In genomic region chr6:1553562-1554088, GRCh38 we compare ENCODE assay signal across 14 cellular contexts. TPM values are rescaled to one million over a fixed set of nuclear protein-coding genes. Genes with fewer than 3 reads are reported as not detected.
DNase-seq lines count a peak whose midpoint lies in the region; ATAC-seq, FAIRE-seq and TF ChIP-seq lines count a peak whose summit lies in the region.
"Had no signal": no experiment of that assay in that cellular context is flagged by ENCODE, and none has a peak within 500 bp of the region (broad histone marks: within the 10 kb centered on the region; RNA-seq: fewer than 3 reads in every experiment).

No MANE protein-coding gene starts in this region.

- FAIRE-seq in GM12891 (lab: Jason Lieb, UNC), result no peak

- H3K36me3 Mint-ChIP-seq in activated CD4-positive, alpha-beta T cell treated with anti-CD3 and anti-CD28 coated beads, Interleukin-2, amount 10 ng/mL, durations not matched to agents 24 days and 14 days (ENCODE audit: low read depth), result no peaks in the 10 kb centered on the region
- no peaks in the 10 kb centered on the region for H3K36me3 Mint-ChIP-seq in activated T-helper 2 cell treated with anti-CD3 and anti-CD28 coated beads, Interferon-gamma antibody, Interleukin-2, Interleukin-4, amounts not matched to agents 10 μg/mL and 5 μg/mL and 100 μg/mL, durations not matched to agents 14 hours and 24 hours and 36 hours (ENCODE audit: low read depth)
- H3K36me3 Mint-ChIP-seq in natural killer cell treated with Interleukin-12 subunit alpha and Interleukin-12 subunit beta and Interleukin-15 and Interleukin-18, amount 100 ng/mL, for 72 hours, result no peaks in the 10 kb centered on the region
- H3K36me3 Mint-ChIP-seq: memory B cell had no signal

- peak overlapping the region in 1 of 4 donors; percentile 56 for H3K4me3 ChIP-seq in esophagus muscularis mucosa

- H3K4me1 ChIP-seq in esophagus muscularis mucosa, result peaks cover 0 to 12% (median 8%) of the 10 kb centered on the region in 4 donors
- H3K4me1 ChIP-seq: Peyer's patch had no signal

- no peaks in the 10 kb centered on the region for H3K9me3 ChIP-seq in esophagus muscularis mucosa

- no peak overlapping the region for H3K27ac ChIP-seq in esophagus muscularis mucosa (replicated peaks in 1 of 4)

- intact Hi-C loops in activated CD4-positive, alpha-beta T cell treated with anti-CD3 and anti-CD28 coated beads, Interleukin-2, amount 10 ng/mL, durations not matched to agents 24 days and 14 days (cut with micrococcal nuclease), result loop anchor here (2.0 kb wide), 1 partner anchor 29 kb away; no protein-coding TSS in a partner anchor
- intact Hi-C loops in activated T-helper 2 cell treated with anti-CD3 and anti-CD28 coated beads, Interferon-gamma antibody, Interleukin-2, Interleukin-4, amounts not matched to agents 10 μg/mL and 5 μg/mL and 100 μg/mL, durations not matched to agents 14 hours and 24 hours and 36 hours (cut with micrococcal nuclease), result no loop called here
- intact Hi-C loops in esophagus muscularis mucosa (cut with DNase I), result no loop called here

- ATAC-seq in natural killer cell treated with Interleukin-12 subunit alpha and Interleukin-12 subunit beta and Interleukin-15 and Interleukin-18, amount 100 ng/mL, for 72 hours, result no peak
- no peak for ATAC-seq in HG02759 (IDR thresholded peaks at IDR 0.05; ENCODE audit: unreplicated experiment)

- no peak overlapping the region for H3K27ac Mint-ChIP-seq in activated CD4-positive, alpha-beta T cell treated with anti-CD3 and anti-CD28 coated beads, Interleukin-2, amount 10 ng/mL, durations not matched to agents 24 days and 14 days
- no peak overlapping the region for H3K27ac Mint-ChIP-seq in activated T-helper 2 cell treated with anti-CD3 and anti-CD28 coated beads, Interferon-gamma antibody, Interleukin-2, Interleukin-4, amounts not matched to agents 10 μg/mL and 5 μg/mL and 100 μg/mL, durations not matched to agents 14 hours and 24 hours and 36 hours
- H3K27ac Mint-ChIP-seq in natural killer cell treated with Interleukin-12 subunit alpha and Interleukin-12 subunit beta and Interleukin-15 and Interleukin-18, amount 100 ng/mL, for 72 hours, result peak overlapping the region; percentile 84 to 90

- no peaks in the 10 kb centered on the region for H3K27me3 ChIP-seq in esophagus muscularis mucosa
- H3K27me3 ChIP-seq: Peyer's patch had no signal

- peaks cover 0 to 2% (median 0%) of the 10 kb centered on the region in 4 donors for H3K36me3 ChIP-seq in esophagus muscularis mucosa
- H3K36me3 ChIP-seq: Peyer's patch had no signal

- no peak for TF ChIP-seq CTCF in esophagus muscularis mucosa (IDR thresholded peaks at IDR 0.05)

- 91% methylated on average over 9 of the region's 9 CpGs for WGBS in esophagus muscularis mucosa

- peak overlapping the region; percentile 86 for H3K4me3 Mint-ChIP-seq in activated CD4-positive, alpha-beta T cell treated with anti-CD3 and anti-CD28 coated beads, Interleukin-2, amount 10 ng/mL, durations not matched to agents 24 days and 14 days
- H3K4me3 Mint-ChIP-seq in activated T-helper 2 cell treated with anti-CD3 and anti-CD28 coated beads, Interferon-gamma antibody, Interleukin-2, Interleukin-4, amounts not matched to agents 10 μg/mL and 5 μg/mL and 100 μg/mL, durations not matched to agents 14 hours and 24 hours and 36 hours (ENCODE audit: low read depth), result peak overlapping the region; percentile 30
- peak overlapping the region; percentile 90 for H3K4me3 Mint-ChIP-seq in natural killer cell treated with Interleukin-12 subunit alpha and Interleukin-12 subunit beta and Interleukin-15 and Interleukin-18, amount 100 ng/mL, for 72 hours

- peaks cover 16% of the 10 kb centered on the region for H3K4me1 Mint-ChIP-seq in activated CD4-positive, alpha-beta T cell treated with anti-CD3 and anti-CD28 coated beads, Interleukin-2, amount 10 ng/mL, durations not matched to agents 24 days and 14 days
- H3K4me1 Mint-ChIP-seq in activated T-helper 2 cell treated with anti-CD3 and anti-CD28 coated beads, Interferon-gamma antibody, Interleukin-2, Interleukin-4, amounts not matched to agents 10 μg/mL and 5 μg/mL and 100 μg/mL, durations not matched to agents 14 hours and 24 hours and 36 hours (ENCODE audit: low read depth), result peaks cover 14% of the 10 kb centered on the region
- peaks cover 29 to 40% of the 10 kb centered on the region in 2 donors for H3K4me1 Mint-ChIP-seq in natural killer cell treated with Interleukin-12 subunit alpha and Interleukin-12 subunit beta and Interleukin-15 and Interleukin-18, amount 100 ng/mL, for 72 hours (ENCODE audit: low read depth in 2 of 2)

- peaks cover 30% of the 10 kb centered on the region for H3K27me3 Mint-ChIP-seq in activated CD4-positive, alpha-beta T cell treated with anti-CD3 and anti-CD28 coated beads, Interleukin-2, amount 10 ng/mL, durations not matched to agents 24 days and 14 days
- peaks cover 25% of the 10 kb centered on the region for H3K27me3 Mint-ChIP-seq in activated T-helper 2 cell treated with anti-CD3 and anti-CD28 coated beads, Interferon-gamma antibody, Interleukin-2, Interleukin-4, amounts not matched to agents 10 μg/mL and 5 μg/mL and 100 μg/mL, durations not matched to agents 14 hours and 24 hours and 36 hours (ENCODE audit: low read depth)
- no peaks in the 10 kb centered on the region for H3K27me3 Mint-ChIP-seq in natural killer cell treated with Interleukin-12 subunit alpha and Interleukin-12 subunit beta and Interleukin-15 and Interleukin-18, amount 100 ng/mL, for 72 hours

- TF ChIP-seq EP300 in esophagus muscularis mucosa (IDR thresholded peaks at IDR 0.05), result no peak

- DNase-seq in activated CD4-positive, alpha-beta T cell treated with anti-CD3 and anti-CD28 coated beads, Interleukin-2, amount 10 ng/mL, durations not matched to agents 24 days and 14 days, result no peak
- DNase-seq in activated CD4-positive, alpha-beta T cell treated with anti-CD3 and anti-CD28 coated beads for 1 hour, result no peak
- DNase-seq in GM12891 (ENCODE audit: insufficient read length, low spot score) (no peak), NOMO-1 treated with dmso at 0.1 percent for 144 hours (lab: John Stamatoyannopoulos, UW; ENCODE audit: unreplicated experiment) (no peak), esophagus muscularis mucosa (ENCODE audit: extremely low spot score) (no peak)
- DNase-seq in activated T-helper 2 cell treated with anti-CD3 and anti-CD28 coated beads, Interferon-gamma antibody, Interleukin-2, Interleukin-4, amounts not matched to agents 10 μg/mL and 5 μg/mL and 100 μg/mL, durations not matched to agents 14 hours and 24 hours and 36 hours (ENCODE audit: low spot score), result no peak
- DNase-seq in natural killer cell treated with Interleukin-12 subunit alpha and Interleukin-12 subunit beta and Interleukin-15 and Interleukin-18, amount 100 ng/mL, for 72 hours (ENCODE audit: low spot score), result no peak
- DNase-seq: activated CD8-positive, alpha-beta memory T cell treated with anti-CD3 and anti-CD28 coated beads for 24 hours; DMS79; NCI-H1694 had no signal

- H3K9me3 Mint-ChIP-seq in activated CD4-positive, alpha-beta T cell treated with anti-CD3 and anti-CD28 coated beads, Interleukin-2, amount 10 ng/mL, durations not matched to agents 24 days and 14 days, result no peaks in the 10 kb centered on the region
- no peaks in the 10 kb centered on the region for H3K9me3 Mint-ChIP-seq in activated T-helper 2 cell treated with anti-CD3 and anti-CD28 coated beads, Interferon-gamma antibody, Interleukin-2, Interleukin-4, amounts not matched to agents 10 μg/mL and 5 μg/mL and 100 μg/mL, durations not matched to agents 14 hours and 24 hours and 36 hours
- no peaks in the 10 kb centered on the region for H3K9me3 Mint-ChIP-seq in natural killer cell treated with Interleukin-12 subunit alpha and Interleukin-12 subunit beta and Interleukin-15 and Interleukin-18, amount 100 ng/mL, for 72 hours

- TF ChIP-seq POLR2A in GM12891 (IDR thresholded peaks at IDR 0.05; ENCODE audit: low read depth, low read length), result no peak
- TF ChIP-seq POLR2A in esophagus muscularis mucosa (IDR thresholded peaks at IDR 0.05; ENCODE audit: low read depth), result no peak

TF ChIP-seq in GM12891, 5 proteins besides CTCF, POLR2A, EP300 and RAD21:
- peak; percentile 33; the same call in 1 of the 2 replicates for TF ChIP-seq SPI1 (IDR thresholded peaks at IDR 0.05; ENCODE audit: low read depth, low read length)
- no peak for TF ChIP-seq POLR2AphosphoS5 (IDR thresholded peaks at IDR 0.05; ENCODE audit: low read depth, low read length)

RNA-seq across cellular contexts. Expression of gene FOXC1, which starts 56.1 kb away (rescaled TPM):
- 0.07 TPM in 2 replicates for total RNA-seq in activated CD4-positive, alpha-beta T cell treated with anti-CD3 and anti-CD28 coated beads, Interleukin-2, amount 10 ng/mL, durations not matched to agents 24 days and 14 days
- 0.26 TPM for polyA plus RNA-seq in GM12891 (2012; ENCODE audit: low read depth, missing spikeins)
- 0.05 and 0.07 TPM in 2 replicates for total RNA-seq in activated T-helper 2 cell treated with anti-CD3 and anti-CD28 coated beads, Interferon-gamma antibody, Interleukin-2, Interleukin-4, amounts not matched to agents 10 μg/mL and 5 μg/mL and 100 μg/mL, durations not matched to agents 14 hours and 24 hours and 36 hours
- under 1 TPM; 0.36 to 0.57 TPM for total RNA-seq in natural killer cell treated with Interleukin-12 subunit alpha and Interleukin-12 subunit beta and Interleukin-15 and Interleukin-18, amount 100 ng/mL, for 72 hours
- 10 to 100 TPM in 3 of 4 donors, 1 to 10 TPM in 1; 8.7 to 19.7 (median 16.8) TPM for total RNA-seq in esophagus muscularis mucosa
- total RNA-seq: T-helper 1 cell treated with Interleukin-12 subunit alpha and Interleukin-12 subunit beta and Interleukin-4 antibody, amounts not matched to agents 30 ng/mL and 1 ng/mL, for 36 hours had no signal

Comparison
In these comparisons a context has a peak if more than half of its experiments do, and no peak if none do; other contexts are left out.
1. H3K27ac Mint-ChIP-seq: peak in natural killer cell treated with Interleukin-12 subunit alpha and Interleukin-12 subunit beta and Interleukin-15 and Interleukin-18, amount 100 ng/mL, for 72 hours (2 of 2); none in activated CD4-positive, alpha-beta T cell treated with anti-CD3 and anti-CD28 coated beads, Interleukin-2, amount 10 ng/mL, durations not matched to agents 24 days and 14 days (single experiment) and activated T-helper 2 cell treated with anti-CD3 and anti-CD28 coated beads, Interferon-gamma antibody, Interleukin-2, Interleukin-4, amounts not matched to agents 10 μg/mL and 5 μg/mL and 100 μg/mL, durations not matched to agents 14 hours and 24 hours and 36 hours (single experiment).
2. H3K4me3 Mint-ChIP-seq: peak in every context shown above with its lines; median percentile 90 in natural killer cell treated with Interleukin-12 subunit alpha and Interleukin-12 subunit beta and Interleukin-15 and Interleukin-18, amount 100 ng/mL, for 72 hours; 86 in activated CD4-positive, alpha-beta T cell treated with anti-CD3 and anti-CD28 coated beads, Interleukin-2, amount 10 ng/mL, durations not matched to agents 24 days and 14 days; 30 in activated T-helper 2 cell treated with anti-CD3 and anti-CD28 coated beads, Interferon-gamma antibody, Interleukin-2, Interleukin-4, amounts not matched to agents 10 μg/mL and 5 μg/mL and 100 μg/mL, durations not matched to agents 14 hours and 24 hours and 36 hours.